17 cellular contexts compared by ENCODE assay signal in the genomic region with DNA sequence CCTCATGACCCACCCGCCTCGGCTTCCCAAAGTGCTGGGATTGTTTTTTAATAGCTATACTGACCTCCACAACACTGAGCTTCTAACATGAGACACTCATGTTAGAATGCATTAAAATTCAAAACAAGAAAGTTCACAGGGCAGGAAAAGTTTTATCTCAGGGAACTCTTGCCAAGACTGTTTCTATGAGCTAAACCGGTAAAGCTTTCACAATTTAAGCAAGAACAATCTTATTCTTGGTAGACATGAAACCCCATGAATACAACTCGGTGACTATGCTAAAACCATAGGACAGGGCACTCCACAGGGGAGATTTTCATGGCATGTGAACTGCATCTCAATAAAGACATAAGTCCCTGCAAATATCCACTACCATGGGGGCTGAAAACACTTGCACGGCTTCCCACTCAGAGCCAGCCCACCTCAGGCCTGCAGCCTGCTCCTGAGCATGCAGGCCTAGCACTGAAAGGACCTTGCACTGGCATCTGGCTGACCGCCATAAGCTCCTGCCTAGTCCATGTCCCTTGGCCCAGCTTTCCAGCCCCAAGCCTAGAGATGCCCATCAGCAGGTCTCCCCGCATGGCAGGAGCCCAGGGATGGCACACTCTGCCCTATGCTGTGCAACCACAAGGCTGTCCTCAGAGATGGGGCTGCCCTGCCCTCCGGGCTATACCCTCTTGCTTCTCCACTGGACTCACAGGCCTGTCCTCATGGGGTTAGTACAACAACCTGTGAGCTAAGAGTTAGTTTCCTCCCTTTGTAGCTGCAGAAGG. TPM values are rescaled to one million over a fixed set of nuclear protein-coding genes. Genes with fewer than 3 reads are reported as not detected.
DNase-seq lines count a peak whose midpoint lies in the region; ATAC-seq and TF ChIP-seq lines count a peak whose summit lies in the region.
"Had no signal": no experiment of that assay in that cellular context is flagged by ENCODE, and none has a peak within 500 bp of the region (broad histone marks: within the 10 kb centered on the region; RNA-seq: fewer than 3 reads in every experiment).

No MANE protein-coding gene starts in this region.

- H3K27me3 ChIP-seq in left ventricle myocardium inferior (ENCODE audit: low read depth) (no peaks in the 10 kb centered on the region), prostate gland (replicated peaks; ENCODE audit: insufficient read depth) (no peaks in the 10 kb centered on the region)

- WGBS in prostate gland, result 93% methylated on average over 8 of the region's 8 CpGs

- no peak overlapping the region for H3K27ac ChIP-seq in left ventricle myocardium inferior (replicated peaks)
- H3K27ac ChIP-seq in prostate gland, result no peak overlapping the region

- H3K36me3 ChIP-seq in left ventricle myocardium inferior (peaks cover 95% of the 10 kb centered on the region), prostate gland (peaks cover 2 to 24% of the 10 kb centered on the region in 2 donors)

- H3K4me1 ChIP-seq in left ventricle myocardium inferior, result peaks cover 19% of the 10 kb centered on the region
- H3K4me1 ChIP-seq in prostate gland (replicated peaks), result peaks cover 5% of the 10 kb centered on the region

- TF ChIP-seq POLR2A in prostate gland (IDR thresholded peaks at IDR 0.05), result no peak

- H3K9me3 ChIP-seq in left ventricle myocardium inferior (replicated peaks), result no peaks in the 10 kb centered on the region
- H3K9me3 ChIP-seq in prostate gland, result no peaks in the 10 kb centered on the region

- ATAC-seq in Right ventricle myocardium inferior, result peak; percentile 18
- peak; percentile 90 for ATAC-seq in left lobe of liver

- no peak for TF ChIP-seq CTCF in left ventricle myocardium inferior (IDR thresholded peaks at IDR 0.05; ENCODE audit: borderline replicate concordance)
- no peak for TF ChIP-seq CTCF in prostate gland (IDR thresholded peaks at IDR 0.05)

- no peak overlapping the region for H3K4me3 ChIP-seq in left ventricle myocardium inferior
- no peak overlapping the region for H3K4me3 ChIP-seq in prostate gland

- DNase-seq in Right ventricle myocardium inferior (ENCODE audit: missing footprints) (no peak), left ventricle myocardium inferior (no peak), ecto neural progenitor cell (ENCODE audit: low spot score) (peak; percentile 33), left lobe of liver (ENCODE audit: low spot score) (peak; percentile 92), ureter (ENCODE audit: low spot score) (peak; percentile 29), prostate gland (ENCODE audit: low spot score) (no peak), NCI-H1436 treated with DMSO at 0.1 percent for 48 hours (lab: John Stamatoyannopoulos, UW) (no peak), H4 (ENCODE audit: low spot score) (no peak)
- DNase-seq: EL, H9, Karpas-422, MM.1S, NCI-H1105 treated with DMSO at 0.1 percent for 48 hours, NCI-H1930, NCI-H2171 treated with DMSO at 0.1 percent for 48 hours, NCI-H510A, NCI-H82 had no signal

- intact Hi-C loops in Right ventricle myocardium inferior (cut with DNase I) (no loop called here), left ventricle myocardium inferior (cut with micrococcal nuclease) (no loop called here), prostate gland (cut with DNase I) (no loop called here)

RNA-seq across cellular contexts. Expression of a gene that starts 58.4 kb away (rescaled TPM):
- total RNA-seq in Right ventricle myocardium inferior (29.9 TPM), left ventricle myocardium inferior (33.0 TPM), left lobe of liver (30.5 TPM), ureter (68.7 TPM), prostate gland (100 to 1,000 TPM in 1 of 2 donors, 10 to 100 TPM in 1; 94.3 to 107 TPM)
- total RNA-seq in H4 (2014; rRNA removed; shearing (Covaris generic)), result 19.1 TPM in 2 replicates

Comparison
In these comparisons a context has a peak if more than half of its experiments do, and no peak if none do; other contexts are left out.
1. DNase-seq: peak in ecto neural progenitor cell (single experiment), left lobe of liver (single experiment) and ureter (single experiment); none in Right ventricle myocardium inferior (single experiment), left ventricle myocardium inferior (single experiment), prostate gland (single experiment), NCI-H1436 treated with DMSO at 0.1 percent for 48 hours (single experiment) and H4 (single experiment).